Comparison of ENCODE assay signal across 12 cellular contexts in genomic region chr17:31486351-31487062, GRCh38.
DNase-seq lines count a peak whose midpoint lies in the region; ATAC-seq and TF ChIP-seq lines count a peak whose summit lies in the region.
"Had no signal": no experiment of that assay in that cellular context is flagged by ENCODE, and none has a peak within 500 bp of the region (broad histone marks: within the 10 kb centered on the region; RNA-seq: fewer than 3 reads in every experiment).

No MANE protein-coding gene starts in this region.

- no peak overlapping the region for H3K27ac ChIP-seq in left lung
- peak overlapping the region; percentile 85 for H3K27ac ChIP-seq in temporal lobe (ENCODE audit: low read depth, low read length)

- no peak for TF ChIP-seq CTCF in left lung (IDR thresholded peaks at IDR 0.05)

- H3K4me3 ChIP-seq in left lung = no peak overlapping the region

- no peaks in the 10 kb centered on the region for H3K36me3 ChIP-seq in left lung
- H3K36me3 ChIP-seq: gastrocnemius medialis had no signal

- H3K9me3 ChIP-seq in left lung = no peaks in the 10 kb centered on the region
- H3K9me3 ChIP-seq: gastrocnemius medialis had no signal

- POLR2A ChIA-PET in activated naive CD8-positive, alpha-beta T cell treated with anti-CD3 and anti-CD28 coated beads, Interleukin-2, amount 10 ng/mL, durations not matched to agents 7 days and 5 days (lab: Charles Lee) = interaction anchor here (1.4 to 11.1 kb wide), 2 partner anchors 18 to 23 kb away, joined by 8 to 208 read pairs; no protein-coding TSS in a partner anchor

- CTCF ChIA-PET in activated naive CD4-positive, alpha-beta T cell treated with anti-CD3 and anti-CD28 coated beads for 36 hours (lab: Charles Lee) = interaction anchor here (0.6 to 2.3 kb wide), 2 partner anchors 32 to 52 kb away, joined by 3 to 6 read pairs; no protein-coding TSS in a partner anchor

- no peaks in the 10 kb centered on the region for H3K27me3 Mint-ChIP-seq in activated naive CD4-positive, alpha-beta T cell treated with anti-CD3 and anti-CD28 coated beads for 36 hours (ENCODE audit: low read depth)
- peaks cover 8% of the 10 kb centered on the region for H3K27me3 Mint-ChIP-seq in activated naive CD8-positive, alpha-beta T cell treated with anti-CD3 and anti-CD28 coated beads, Interleukin-2, amount 10 ng/mL, durations not matched to agents 7 days and 5 days

- H3K27ac Mint-ChIP-seq in activated naive CD4-positive, alpha-beta T cell treated with anti-CD3 and anti-CD28 coated beads for 36 hours = no peak overlapping the region
- no peak overlapping the region for H3K27ac Mint-ChIP-seq in activated naive CD4-positive, alpha-beta T cell treated with anti-CD3 and anti-CD28 coated beads, Interleukin-2, amount 50 U/mL, for 72 hours
- peak overlapping the region; percentile 71 for H3K27ac Mint-ChIP-seq in activated naive CD8-positive, alpha-beta T cell treated with anti-CD3 and anti-CD28 coated beads, Interleukin-2, amount 10 ng/mL, durations not matched to agents 7 days and 5 days

- H3K36me3 Mint-ChIP-seq in activated naive CD4-positive, alpha-beta T cell treated with anti-CD3 and anti-CD28 coated beads for 36 hours (ENCODE audit: low read depth) = no peaks in the 10 kb centered on the region
- H3K36me3 Mint-ChIP-seq in activated naive CD4-positive, alpha-beta T cell treated with anti-CD3 and anti-CD28 coated beads, Interleukin-2, amount 50 U/mL, for 72 hours = no peaks in the 10 kb centered on the region
- H3K36me3 Mint-ChIP-seq in activated naive CD8-positive, alpha-beta T cell treated with anti-CD3 and anti-CD28 coated beads, Interleukin-2, amount 10 ng/mL, durations not matched to agents 7 days and 5 days = peaks cover 2% of the 10 kb centered on the region

- peaks cover 36% of the 10 kb centered on the region for H3K4me1 Mint-ChIP-seq in activated naive CD4-positive, alpha-beta T cell treated with anti-CD3 and anti-CD28 coated beads for 36 hours (ENCODE audit: low read depth)
- peaks cover 32% of the 10 kb centered on the region for H3K4me1 Mint-ChIP-seq in activated naive CD8-positive, alpha-beta T cell treated with anti-CD3 and anti-CD28 coated beads, Interleukin-2, amount 10 ng/mL, durations not matched to agents 7 days and 5 days

- no peaks in the 10 kb centered on the region for H3K9me3 Mint-ChIP-seq in activated naive CD4-positive, alpha-beta T cell treated with anti-CD3 and anti-CD28 coated beads for 36 hours
- no peaks in the 10 kb centered on the region for H3K9me3 Mint-ChIP-seq in activated naive CD4-positive, alpha-beta T cell treated with anti-CD3 and anti-CD28 coated beads, Interleukin-2, amount 50 U/mL, for 72 hours
- H3K9me3 Mint-ChIP-seq in activated naive CD8-positive, alpha-beta T cell treated with anti-CD3 and anti-CD28 coated beads, Interleukin-2, amount 10 ng/mL, durations not matched to agents 7 days and 5 days = no peaks in the 10 kb centered on the region

- peaks cover 0 to 37% of the 10 kb centered on the region in 2 donors for H3K27me3 ChIP-seq in left lung

- H3K4me3 Mint-ChIP-seq in activated naive CD4-positive, alpha-beta T cell treated with anti-CD3 and anti-CD28 coated beads for 36 hours = peak overlapping the region; percentile 81
- peak overlapping the region; percentile 85 for H3K4me3 Mint-ChIP-seq in activated naive CD8-positive, alpha-beta T cell treated with anti-CD3 and anti-CD28 coated beads, Interleukin-2, amount 10 ng/mL, durations not matched to agents 7 days and 5 days

- ATAC-seq in activated naive CD4-positive, alpha-beta T cell treated with anti-CD3 and anti-CD28 coated beads, Interleukin-2, amount 50 U/mL, for 72 hours = no peak
- ATAC-seq in activated naive CD8-positive, alpha-beta T cell treated with anti-CD3 and anti-CD28 coated beads, Interleukin-2, amount 10 ng/mL, durations not matched to agents 7 days and 5 days (ENCODE audit: low read depth) = no peak
- peak; percentile 3 for ATAC-seq in left lung
- no peak for ATAC-seq in GM21717 (IDR thresholded peaks at IDR 0.05; ENCODE audit: unreplicated experiment)
- ATAC-seq: gastrocnemius medialis had no signal

- DNase-seq in activated naive CD4-positive, alpha-beta T cell treated with anti-CD3 and anti-CD28 coated beads for 36 hours = no peak
- DNase-seq in activated naive CD4-positive, alpha-beta T cell treated with anti-CD3 and anti-CD28 coated beads, Interleukin-2, amount 50 U/mL, for 72 hours (ENCODE audit: low spot score in 2 of 2) = no peak
- no peak for DNase-seq in activated naive CD8-positive, alpha-beta T cell treated with anti-CD3 and anti-CD28 coated beads, Interleukin-2, amount 10 ng/mL, durations not matched to agents 7 days and 5 days
- DNase-seq in left lung (peak in 1 of 2 donors; percentile 55), activated gamma-delta T cell (lab: John Stamatoyannopoulos, UW) (no peak), NCI-H446 (lab: John Stamatoyannopoulos, UW) (no peak)
- DNase-seq: activated CD4-positive, alpha-beta T cell treated with anti-CD3 and anti-CD28 coated beads for 48 hours; central memory CD4-positive, alpha-beta T cell; gastrocnemius medialis; NCI-H1048 had no signal

- H3K4me1 ChIP-seq in left lung = peaks cover 11 to 44% of the 10 kb centered on the region in 2 donors

- intact Hi-C loops in activated naive CD4-positive, alpha-beta T cell treated with anti-CD3 and anti-CD28 coated beads for 36 hours (cut with micrococcal nuclease) = loop anchor here (1.0 to 10.0 kb wide), 5 partner anchors 9 to 664 kb away; partner anchors contain the start of genes CRLF3, NF1 and UTP6
- intact Hi-C loops in left lung (cut with DNase I) = no loop called here
